8 cellular contexts compared by ENCODE assay signal in the genomic region with DNA sequence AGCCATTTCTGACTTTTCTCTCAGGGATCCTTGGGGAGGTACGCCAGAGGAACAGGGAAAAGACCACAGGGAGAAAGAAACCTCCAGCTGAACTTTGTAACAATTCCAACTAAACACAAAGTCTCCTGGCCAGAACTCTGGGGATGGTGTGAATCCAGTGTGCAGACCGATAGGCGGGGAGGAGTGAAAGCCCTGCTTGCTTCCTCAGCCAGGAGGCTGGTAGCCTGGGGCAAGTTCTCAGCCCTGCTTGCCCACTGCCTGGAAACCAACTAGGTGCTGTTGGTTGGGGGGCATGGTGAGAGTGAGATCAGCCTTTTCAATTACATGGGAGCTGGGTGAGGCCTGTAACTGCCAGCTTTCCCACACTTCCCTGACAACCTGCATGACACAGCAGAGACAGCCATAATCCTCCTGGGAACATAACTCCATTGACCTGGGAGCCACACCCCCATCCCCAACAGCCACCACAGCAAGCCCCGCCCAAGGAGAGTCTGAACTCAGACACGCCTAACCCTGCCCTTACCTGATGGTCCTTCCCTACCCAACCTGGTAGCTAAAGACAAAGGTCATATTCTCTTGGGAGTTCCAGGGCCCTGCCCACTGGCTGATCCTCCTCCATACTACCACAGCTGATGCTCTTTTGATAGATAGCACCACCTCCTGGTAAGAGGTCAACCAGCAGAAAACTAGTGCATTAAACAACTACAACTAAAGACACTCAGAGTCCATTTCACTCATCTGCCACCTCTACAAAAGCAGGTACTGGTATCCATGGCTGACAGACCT.
DNase-seq lines count a peak whose midpoint lies in the region; TF ChIP-seq lines count a peak whose summit lies in the region.

No MANE protein-coding gene starts in this region.

- H3K4me1 ChIP-seq in Peyer's patch, result no peaks in the 10 kb centered on the region
- H3K4me1 ChIP-seq in adrenal gland (replicated peaks in 1 of 2), result no peaks in the 10 kb centered on the region

- intact Hi-C loops in adrenal gland (cut with DNase I), result no loop called here

- TF ChIP-seq POLR2A in Peyer's patch (IDR thresholded peaks at IDR 0.05) (no peak), adrenal gland (IDR thresholded peaks at IDR 0.05) (no peak)

- H3K36me3 ChIP-seq in Peyer's patch (no peaks in the 10 kb centered on the region), adrenal gland (replicated peaks in 1 of 2) (no peaks in the 10 kb centered on the region)

- peak in 4 of 6 experiments; percentile 24 to 89 (median 86) for TF ChIP-seq CTCF in Peyer's patch (IDR thresholded peaks at IDR 0.05)
- no peak for TF ChIP-seq CTCF in adrenal gland (IDR thresholded peaks at IDR 0.05)

- H3K27me3 ChIP-seq in Peyer's patch, result no peaks in the 10 kb centered on the region
- H3K27me3 ChIP-seq in adrenal gland, result no peaks in the 10 kb centered on the region

- 90 to 97% (median 94%) methylated on average over 3 to 5 of the region's 5 CpGs for WGBS in adrenal gland, 4 donors

- DNase-seq in COLO829 (ENCODE audit: low spot score), result peak; percentile 8
- peak; percentile 32 for DNase-seq in H4 (ENCODE audit: low spot score)
- DNase-seq in Peyer's patch, result peak in 2 of 3 donors; percentile 87 to 90
- DNase-seq in glomerular visceral epithelial cell (ENCODE audit: extremely low spot score), result peak; percentile 17
- no peak for DNase-seq in NK-92 (lab: John Stamatoyannopoulos, UW; ENCODE audit: unreplicated experiment)
- no peak for DNase-seq in NCI-H2227 (lab: John Stamatoyannopoulos, UW; ENCODE audit: unreplicated experiment)
- DNase-seq in SHP77 treated with DMSO at 0.1 percent for 48 hours (lab: John Stamatoyannopoulos, UW), result no peak
- DNase-seq in adrenal gland, result no peak

- H3K9me3 ChIP-seq in Peyer's patch (no peaks in the 10 kb centered on the region), adrenal gland (replicated peaks in 1 of 3) (no peaks in the 10 kb centered on the region)

- H3K4me3 ChIP-seq in Peyer's patch, result no peak overlapping the region
- H3K4me3 ChIP-seq in adrenal gland, result no peak overlapping the region

- H3K27ac ChIP-seq in Peyer's patch (peak overlapping the region in 3 of 4 donors; percentile 35 to 84 (median 81)), adrenal gland (no peak overlapping the region)

Comparison
In these comparisons a context has a peak if more than half of its experiments do, and no peak if none do; other contexts are left out.
1. DNase-seq: peak in COLO829 (single experiment), H4 (single experiment), Peyer's patch (2 of 3) and glomerular visceral epithelial cell (single experiment); none in NK-92 (single experiment), NCI-H2227 (single experiment), SHP77 treated with DMSO at 0.1 percent for 48 hours (single experiment) and adrenal gland (0 of 7).
2. H3K27ac ChIP-seq: peak in Peyer's patch (3 of 4); none in adrenal gland (0 of 5).
3. CTCF ChIP-seq: peak in Peyer's patch (4 of 6); none in adrenal gland (0 of 6).